Comparison of ENCODE assay signal across 33 cellular contexts in genomic region chr1:65491472-65491871, GRCh38.
"Had no signal": no experiment of that assay in that cellular context is flagged by ENCODE, and none has a peak within 500 bp of the region (broad histone marks: within the 10 kb centered on the region; RNA-seq: fewer than 3 reads in every experiment).

No MANE protein-coding gene starts in this region.

- ATAC-seq: activated CD8-positive, alpha-beta T cell treated with anti-CD3 and anti-CD28 coated beads for 36 hours; activated naive CD4-positive, alpha-beta T cell treated with anti-CD3 and anti-CD28 coated beads, Interleukin-2, amount 50 U/mL, for 72 hours; activated T-cell treated with anti-CD3 and anti-CD28 coated beads, Interleukin-2, amount 50 U/mL, for 4 hours; activated T-cell treated with anti-CD3 and anti-CD28 coated beads, Interleukin-2, amount 50 U/mL, for 72 hours; activated T-helper 17 cell treated with anti-CD3 and anti-CD28 coated beads, Interleukin-2, amount 50 U/mL, for 72 hours had no signal

- DNase-seq: activated B cell treated with CpG ODN at 0.5 μM for 24 hours; activated CD4-positive, alpha-beta memory T cell treated with anti-CD3 and anti-CD28 coated beads for 36 hours; activated CD4-positive, alpha-beta T cell treated with anti-CD3 and anti-CD28 coated beads for 4 hours; activated CD4-positive, alpha-beta T cell treated with anti-CD3 and anti-CD28 coated beads, Interleukin-2, amount 10 ng/mL, durations not matched to agents 24 days and 14 days; activated CD4-positive, alpha-beta T cell treated with anti-CD3 and anti-CD28 coated beads, Interleukin-2, amount 50 U/mL, for 1 hour; activated CD4-positive, alpha-beta T cell treated with anti-CD3 and anti-CD28 coated beads, Interleukin-2, amount 50 U/mL, for 4 hours; activated CD4-positive, CD25-positive, alpha-beta regulatory T cell treated with anti-CD3 and anti-CD28 coated beads, Interleukin-2, amount 50 U/mL, for 72 hours; activated CD8-positive, alpha-beta memory T cell treated with anti-CD3 and anti-CD28 coated beads, Interleukin-2, amount 50 U/mL, for 4 hours; activated CD8-positive, alpha-beta T cell treated with anti-CD3 and anti-CD28 coated beads for 36 hours; activated effector memory CD4-positive, alpha-beta T cell treated with anti-CD3 and anti-CD28 coated beads, Interleukin-2, amount 50 U/mL, for 16 hours; activated gamma-delta T cell treated with Interleukin-2 at 50 U/mL for 16 hours; activated naive CD4-positive, alpha-beta T cell; activated naive CD4-positive, alpha-beta T cell treated with anti-CD3 and anti-CD28 coated beads for 36 hours; activated naive CD4-positive, alpha-beta T cell treated with anti-CD3 and anti-CD28 coated beads, Interleukin-2, amount 50 U/mL, for 16 hours; activated naive CD8-positive, alpha-beta T cell treated with anti-CD3 and anti-CD28 coated beads for 36 hours; activated T-cell treated with anti-CD3 and anti-CD28 coated beads for 4 hours; activated T-cell treated with anti-CD3 and anti-CD28 coated beads, Interleukin-2, amount 50 U/mL, for 1 hour; activated T-cell treated with anti-CD3 and anti-CD28 coated beads, Interleukin-2, amount 50 U/mL, for 4 hours; activated T-cell treated with anti-CD3 and anti-CD28 coated beads, Interleukin-2, amount 50 U/mL, for 72 hours; amygdala; anterior cingulate cortex; caudate nucleus; cerebellar nuclear complex; T-helper 1 cell; T-helper 2 cell; T-helper 9 cell had no signal

- H3K27me3 ChIP-seq: ascending aorta, cardiac muscle cell had no signal

- FAIRE-seq: bronchial epithelial cell, TTC549 had no signal

- H3K9me3 ChIP-seq: ascending aorta had no signal

- H3K36me3 ChIP-seq: ascending aorta, cardiac muscle cell had no signal

- H3K4me3 ChIP-seq: ascending aorta, cardiac muscle cell had no signal

- H3K27ac ChIP-seq: ascending aorta, cardiac muscle cell, VCaP had no signal
